ENCODE assay signal across 2 cellular contexts in the genomic region with DNA sequence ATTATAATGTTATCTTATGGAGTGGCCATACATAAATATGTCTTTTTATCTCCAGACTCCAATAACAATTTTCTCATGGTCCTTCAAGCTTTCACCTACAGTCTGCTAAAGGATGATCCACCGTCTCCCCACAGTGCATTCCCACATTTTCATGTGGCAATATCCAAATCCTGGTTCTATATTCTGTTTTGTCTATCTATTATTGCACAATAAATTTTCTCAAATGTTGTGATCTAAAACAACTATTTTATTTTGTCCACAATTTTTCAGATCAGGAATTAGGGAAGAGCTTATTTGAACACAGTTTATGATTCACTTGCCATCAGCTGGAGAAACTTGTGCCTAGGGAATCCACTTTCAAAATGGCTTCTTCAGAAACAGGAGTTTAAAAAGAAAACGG.
TF ChIP-seq lines count a peak whose summit lies in the region.

No MANE protein-coding gene starts in this region.

TF ChIP-seq in Ishikawa, 13 proteins besides CTCF, POLR2A, EP300 and RAD21 (continued from another document):
- TF ChIP-seq FOXM1 (IDR thresholded peaks at IDR 0.05; ENCODE audit: borderline replicate concordance, low read depth) (no peak), CEBPB (IDR thresholded peaks at IDR 0.05) (peak; percentile 49; the same call in 1 of the 2 replicates)

TF ChIP-seq in H1, 55 proteins besides CTCF, POLR2A, EP300 and RAD21 (continued from another document):
- TF ChIP-seq CEBPB (IDR thresholded peaks at IDR 0.05; ENCODE audit: low read depth, low read length): peak; percentile 93
